Comparison of ENCODE assay signal across 9 cellular contexts in the genomic region with DNA sequence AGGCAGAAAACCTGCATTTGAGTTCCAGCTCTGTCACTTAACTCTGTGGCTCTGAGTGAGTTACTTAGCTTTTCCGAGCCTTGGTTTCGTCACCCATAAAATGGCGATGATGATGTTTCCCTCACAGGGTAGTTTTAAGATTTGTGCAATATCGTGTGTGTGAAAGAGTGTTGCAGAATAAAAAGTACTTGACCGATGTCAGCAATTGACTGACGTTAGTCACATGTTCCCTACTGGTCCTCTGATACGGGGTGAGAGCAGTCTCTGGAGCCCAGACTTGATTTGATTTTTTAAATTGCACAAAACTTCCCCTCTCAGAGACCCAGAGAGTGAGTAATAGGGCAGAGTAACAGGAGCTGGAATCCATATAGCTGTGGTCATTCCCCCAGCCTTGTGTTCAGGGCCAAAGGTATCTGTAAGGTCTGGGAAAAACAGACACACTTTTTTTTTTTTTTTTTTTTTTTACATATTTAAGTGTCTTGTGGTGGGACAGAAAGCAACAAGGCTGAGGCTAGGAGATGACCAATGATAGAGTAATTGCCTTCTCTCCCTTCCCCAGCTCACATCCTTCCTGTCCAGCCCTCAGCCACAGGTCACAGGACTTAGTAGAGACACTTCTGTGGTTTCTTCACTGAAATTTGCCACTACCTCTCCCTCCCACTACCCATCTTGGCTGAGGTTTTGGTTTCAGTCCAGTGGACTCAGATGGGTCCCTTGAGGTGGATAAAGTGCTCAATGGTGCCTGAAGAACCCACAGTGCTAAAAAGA. TPM values are rescaled to one million over a fixed set of nuclear protein-coding genes. Genes with fewer than 3 reads are reported as not detected.
DNase-seq lines count a peak whose midpoint lies in the region; ATAC-seq lines count a peak whose summit lies in the region.
"Had no signal": no experiment of that assay in that cellular context is flagged by ENCODE, and none has a peak within 500 bp of the region (broad histone marks: within the 10 kb centered on the region; RNA-seq: fewer than 3 reads in every experiment).

No MANE protein-coding gene starts in this region.

- H3K4me1 ChIP-seq in BLaER1 (peaks cover 51% of the 10 kb centered on the region), thymus (ENCODE audit: control insufficient read depth, insufficient read depth, low read length) (no peaks in the 10 kb centered on the region)

- H3K27ac ChIP-seq in BLaER1 (no peak overlapping the region), thymus (ENCODE audit: low read depth) (peak overlapping the region; percentile 6)

- H3K4me2 ChIP-seq in BLaER1, result peak overlapping the region; percentile 71

- H3K27me3 Mint-ChIP-seq in activated CD4-positive, alpha-beta memory T cell treated with anti-CD3 and anti-CD28 coated beads, Interleukin-2, amount 10 ng/mL, durations not matched to agents 7 days and 5 days, result no peaks in the 10 kb centered on the region

- no peaks in the 10 kb centered on the region for H3K9me3 ChIP-seq in BLaER1
- no peaks in the 10 kb centered on the region for H3K9me3 ChIP-seq in thymus (ENCODE audit: control insufficient read depth)

- peaks cover 47% of the 10 kb centered on the region for H4K20me1 ChIP-seq in BLaER1

- DNase-seq in activated CD4-positive, alpha-beta memory T cell treated with anti-CD3 and anti-CD28 coated beads, Interleukin-2, amount 10 ng/mL, durations not matched to agents 7 days and 5 days, result no peak
- DNase-seq in kidney tubule cell (ENCODE audit: low spot score) (peak; percentile 77), NCI-H2029 treated with DMSO at 0.1 percent for 48 hours (lab: John Stamatoyannopoulos, UW) (no peak), NCI-H2227 (lab: John Stamatoyannopoulos, UW; ENCODE audit: unreplicated experiment) (no peak)

- POLR2A ChIA-PET in activated CD4-positive, alpha-beta memory T cell treated with anti-CD3 and anti-CD28 coated beads, Interleukin-2, amount 10 ng/mL, durations not matched to agents 7 days and 5 days (lab: Charles Lee), result interaction anchor here (1.3 to 5.2 kb wide), 4 partner anchors 9 to 35 kb away, joined by 3 to 44 read pairs (median 12); a partner anchor contains a TSS

- H3K9ac ChIP-seq in BLaER1, result no peak overlapping the region

- 85% methylated on average over 7 of the region's 7 CpGs for WGBS in thymus

- CTCF ChIA-PET in activated CD4-positive, alpha-beta memory T cell treated with anti-CD3 and anti-CD28 coated beads, Interleukin-2, amount 10 ng/mL, durations not matched to agents 7 days and 5 days (lab: Charles Lee), result interaction anchor here (0.6 to 3.2 kb wide), 5 partner anchors 9 to 165 kb away, joined by 3 to 30 read pairs (median 4); a partner anchor contains a TSS

- H3K4me3 ChIP-seq in BLaER1, result no peak overlapping the region
- H3K4me3 ChIP-seq in thymus (ENCODE audit: low read length), result no peak overlapping the region

- ATAC-seq in GM19351 (IDR thresholded peaks at IDR 0.05; ENCODE audit: unreplicated experiment) (peak; percentile 94), HG03432 (IDR thresholded peaks at IDR 0.05; ENCODE audit: unreplicated experiment) (peak; percentile 89)
- ATAC-seq: HCT116 had no signal

- peaks cover 43% of the 10 kb centered on the region for H3K4me1 Mint-ChIP-seq in activated CD4-positive, alpha-beta memory T cell treated with anti-CD3 and anti-CD28 coated beads, Interleukin-2, amount 10 ng/mL, durations not matched to agents 7 days and 5 days

- H3K9me3 Mint-ChIP-seq in activated CD4-positive, alpha-beta memory T cell treated with anti-CD3 and anti-CD28 coated beads, Interleukin-2, amount 10 ng/mL, durations not matched to agents 7 days and 5 days, result no peaks in the 10 kb centered on the region

- peaks cover 27% of the 10 kb centered on the region for H3K36me3 ChIP-seq in BLaER1
- H3K36me3 ChIP-seq in thymus (ENCODE audit: control insufficient read depth, insufficient read depth), result peaks cover 24% of the 10 kb centered on the region

- H3K27me3 ChIP-seq in BLaER1, result peaks cover 42% of the 10 kb centered on the region
- no peaks in the 10 kb centered on the region for H3K27me3 ChIP-seq in thymus (ENCODE audit: control insufficient read depth, insufficient read depth)

- peaks cover 28% of the 10 kb centered on the region for H3K36me3 Mint-ChIP-seq in activated CD4-positive, alpha-beta memory T cell treated with anti-CD3 and anti-CD28 coated beads, Interleukin-2, amount 10 ng/mL, durations not matched to agents 7 days and 5 days (ENCODE audit: low read depth)

- H3K4me3 Mint-ChIP-seq in activated CD4-positive, alpha-beta memory T cell treated with anti-CD3 and anti-CD28 coated beads, Interleukin-2, amount 10 ng/mL, durations not matched to agents 7 days and 5 days, result no peak overlapping the region

- peak overlapping the region; percentile 7 for H3K27ac Mint-ChIP-seq in activated CD4-positive, alpha-beta memory T cell treated with anti-CD3 and anti-CD28 coated beads, Interleukin-2, amount 10 ng/mL, durations not matched to agents 7 days and 5 days

RNA-seq across cellular contexts. Expression of a gene that starts 2.0 kb away (rescaled TPM):
- total RNA-seq in activated CD4-positive, alpha-beta memory T cell treated with anti-CD3 and anti-CD28 coated beads, Interleukin-2, amount 10 ng/mL, durations not matched to agents 7 days and 5 days, result 1 to 10 TPM; 1.1 to 1.3 TPM
- polyA plus RNA-seq in thymus, result 262 TPM

RNA-seq across cellular contexts. Expression of a gene that starts 6.3 kb away (rescaled TPM):
- not detected for total RNA-seq in activated CD4-positive, alpha-beta memory T cell treated with anti-CD3 and anti-CD28 coated beads, Interleukin-2, amount 10 ng/mL, durations not matched to agents 7 days and 5 days
- 4.9 TPM for polyA plus RNA-seq in thymus

RNA-seq across cellular contexts. Expression of a gene that starts 8.7 kb away (rescaled TPM):
- 10 to 100 TPM; 17.4 to 18.1 TPM for total RNA-seq in activated CD4-positive, alpha-beta memory T cell treated with anti-CD3 and anti-CD28 coated beads, Interleukin-2, amount 10 ng/mL, durations not matched to agents 7 days and 5 days
- polyA plus RNA-seq in thymus, result 9.1 TPM

RNA-seq across cellular contexts. Expression of a gene that starts 15.0 kb away (rescaled TPM):
- total RNA-seq in activated CD4-positive, alpha-beta memory T cell treated with anti-CD3 and anti-CD28 coated beads, Interleukin-2, amount 10 ng/mL, durations not matched to agents 7 days and 5 days, result 10 to 100 TPM; 83.0 to 87.3 TPM
- 39.9 TPM for polyA plus RNA-seq in thymus

RNA-seq across cellular contexts. Expression of a gene that starts 18.3 kb away (rescaled TPM):
- total RNA-seq in activated CD4-positive, alpha-beta memory T cell treated with anti-CD3 and anti-CD28 coated beads, Interleukin-2, amount 10 ng/mL, durations not matched to agents 7 days and 5 days, result 1 to 10 TPM in 1 of 2 experiments, under 1 TPM in 1; 0.83 to 1.2 TPM
- 3.0 TPM for polyA plus RNA-seq in thymus
